Comparison of ENCODE assay signal across 17 cellular contexts in genomic region chr20:34956751-34957472, GRCh38. TPM values are rescaled to one million over a fixed set of nuclear protein-coding genes. Genes with fewer than 3 reads are reported as not detected.
DNase-seq lines count a peak whose midpoint lies in the region; ATAC-seq, FAIRE-seq and TF ChIP-seq lines count a peak whose summit lies in the region.
"Had no signal": no experiment of that assay in that cellular context is flagged by ENCODE, and none has a peak within 500 bp of the region (broad histone marks: within the 10 kb centered on the region; RNA-seq: fewer than 3 reads in every experiment).

No MANE protein-coding gene starts in this region.

- H3K27ac ChIP-seq in H9 (ENCODE audit: insufficient read length, low read depth, low read length) (no peak overlapping the region), dorsolateral prefrontal cortex (peak overlapping the region in 36 of 59 donors; percentile 4 to 98 (median 94)), neural cell (ENCODE audit: low read length) (peak overlapping the region; percentile 80), pancreas (no peak overlapping the region)

- H3K27ac Mint-ChIP-seq in CD14-positive monocyte = peak overlapping the region in 5 of 7 donors; percentile 3 to 99 (median 72)
- H3K27ac Mint-ChIP-seq in H9 = peak overlapping the region; percentile 57 to 97 (median 95); a peak in 3 of 7 replicates

- no peaks in the 10 kb centered on the region for H3F3A ChIP-seq in neural cell (ENCODE audit: insufficient read depth, low read length, poor library complexity, severe bottlenecking)

- no peak overlapping the region for H4K91ac ChIP-seq in H9 (ENCODE audit: insufficient read length, low read depth, low read length)

- H3K27me3 Mint-ChIP-seq in CD14-positive monocyte (ENCODE audit: low read depth in 3 of 3) (peaks cover 0 to 3% (median 0%) of the 10 kb centered on the region in 3 donors), H9 (ENCODE audit: low read depth) (no peaks in the 10 kb centered on the region; the same call in none of the 2 replicates)
- H3K27me3 Mint-ChIP-seq: IgD-negative memory B cell had no signal

- H3K79me1 ChIP-seq in H9 (ENCODE audit: insufficient read depth, low read depth, low read length, poor library complexity, severe bottlenecking) = no peaks in the 10 kb centered on the region

- H3K4me1 Mint-ChIP-seq in CD14-positive monocyte (peaks cover 21% of the 10 kb centered on the region), H9 (peaks cover 45 to 48% of the 10 kb centered on the region in 2 experiments)

- TF ChIP-seq RAD21 in neural cell (conservative IDR thresholded peaks at IDR 0.05) = no peak

- no peaks in the 10 kb centered on the region for H3K27me3 ChIP-seq in H9 (ENCODE audit: insufficient read depth, low read length)
- no peaks in the 10 kb centered on the region for H3K27me3 ChIP-seq in dorsolateral prefrontal cortex
- no peaks in the 10 kb centered on the region for H3K27me3 ChIP-seq in neural cell (ENCODE audit: insufficient read depth, low read depth, low read length)
- H3K27me3 ChIP-seq in pancreas = no peaks in the 10 kb centered on the region

- peaks cover 0 to 3% (median 0%) of the 10 kb centered on the region in 7 donors for H3K9me3 Mint-ChIP-seq in CD14-positive monocyte
- H3K9me3 Mint-ChIP-seq in H9 = no peaks in the 10 kb centered on the region; a peak in 1 of 5 replicates
- H3K9me3 Mint-ChIP-seq: IgD-negative memory B cell had no signal

- H3K36me3 ChIP-seq in neural cell (ENCODE audit: insufficient read depth, low read length) = no peaks in the 10 kb centered on the region
- H3K36me3 ChIP-seq in pancreas = no peaks in the 10 kb centered on the region
- H3K36me3 ChIP-seq: thoracic aorta had no signal

- H2BK20ac ChIP-seq in H9 (ENCODE audit: low read depth, low read length, poor library complexity, severe bottlenecking) = no peak overlapping the region

- H4K20me1 ChIP-seq in H9 (ENCODE audit: control insufficient read depth, insufficient read depth, insufficient read length) = no peaks in the 10 kb centered on the region
- no peaks in the 10 kb centered on the region for H4K20me1 ChIP-seq in neural cell (ENCODE audit: insufficient read depth)

- no peak overlapping the region for H3K4ac ChIP-seq in H9 (ENCODE audit: low read depth, low read length)

- H3K4me2 ChIP-seq in H9 (ENCODE audit: insufficient read depth, insufficient read length, low read length) (no peak overlapping the region), neural cell (ENCODE audit: low read length) (no peak overlapping the region)

- no peaks in the 10 kb centered on the region for H3K79me2 ChIP-seq in H9 (ENCODE audit: insufficient read depth, low read length)
- no peaks in the 10 kb centered on the region for H3K79me2 ChIP-seq in neural cell (replicated peaks; ENCODE audit: insufficient read depth, low read length)

- no peak overlapping the region for H3T11ph ChIP-seq in H9 (ENCODE audit: low read length)

- no peak overlapping the region for H2BK5ac ChIP-seq in H9 (ENCODE audit: insufficient read length, low read length)

- TF ChIP-seq EP300 in neural cell (conservative IDR thresholded peaks at IDR 0.05; ENCODE audit: poor library complexity, severe bottlenecking) = no peak

- ATAC-seq in pancreas = no peak

- H4K8ac ChIP-seq in H9 (replicated peaks; ENCODE audit: insufficient read length, low read depth, low read length) = no peak overlapping the region

- peak overlapping the region in 1 of 2 donors; percentile 3 for H3K4me3 Mint-ChIP-seq in CD14-positive monocyte
- H3K4me3 Mint-ChIP-seq in H9 = peak overlapping the region in 1 of 2 experiments; percentile 2; a peak in 2 of 5 replicates

- H3K4me3 ChIP-seq in dorsolateral prefrontal cortex (peak overlapping the region in 19 of 59 donors; percentile 59 to 92 (median 81)), neural cell (ENCODE audit: low read length) (no peak overlapping the region), pancreas (no peak overlapping the region)

- H4K5ac ChIP-seq in H9 (ENCODE audit: insufficient read length, low read depth, low read length) = no peak overlapping the region

- H3K9me2 ChIP-seq in neural cell (ENCODE audit: insufficient read depth, low read length) = no peaks in the 10 kb centered on the region

- H2AFZ ChIP-seq in H9 (ENCODE audit: low read length) (no peak overlapping the region), neural cell (ENCODE audit: low read depth, low read length) (no peak overlapping the region)

- no peak overlapping the region for H3K18ac ChIP-seq in H9 (ENCODE audit: insufficient read length, low read depth, low read length)

- no peak overlapping the region for H2AK5ac ChIP-seq in H9 (ENCODE audit: insufficient read length, low read length)

- no peak for DNase-seq in CD14-positive monocyte (ENCODE audit: low spot score)
- no peak for DNase-seq in H9
- peak in 1 of 10 donors; percentile 9 for DNase-seq in dorsolateral prefrontal cortex
- DNase-seq in NCI-H1436 (lab: John Stamatoyannopoulos, UW) = no peak
- DNase-seq in Kasumi-1 (lab: John Stamatoyannopoulos, UW) = no peak
- DNase-seq in pancreas = no peak
- no peak for DNase-seq in DMS 273 (lab: John Stamatoyannopoulos, UW; ENCODE audit: unreplicated experiment)
- DNase-seq: AML-193; NCI-H1092 treated with DMSO at 0.1 percent for 48 hours; stimulated activated CD4-positive, alpha-beta T cell treated with anti-CD3 and anti-CD28 coated beads, Interleukin-15, amount 100 ng/mL, for 24 hours had no signal

- intact Hi-C loops in CD14-positive monocyte (cut with micrococcal nuclease) = loop anchor here in 1 of 2 donors (5.0 to 10.0 kb wide), 3 partner anchors 65 to 138 kb away; partner anchors contain the start of genes NCOA6 and TRPC4AP
- intact Hi-C loops in dorsolateral prefrontal cortex (cut with DNase I) = loop anchor here (5.0 kb wide), 2 partner anchors 35 to 135 kb away; partner anchors contain the start of gene TRPC4AP (in 1 of the 2)
- intact Hi-C loops in pancreas (cut with DNase I) = loop anchor here in 2 of 3 donors (2.0 to 10.0 kb wide), 2 partner anchors 82 kb away; partner anchors contain the start of genes ACSS2 (in 1 of the 2) and GGT7 (in 1 of the 2)

- H3K36me3 Mint-ChIP-seq in CD14-positive monocyte (no peaks in the 10 kb centered on the region), H9 (ENCODE audit: insufficient read depth in 1 of 3, low read depth in 3 of 3) (0 out of 7 replicates have a peak, but pooled peaks cover 0 to 1% (median 0%) of the 10 kb centered on the region in 3 experiments)
- H3K36me3 Mint-ChIP-seq: IgD-negative memory B cell had no signal

- H3K23ac ChIP-seq in H9 (ENCODE audit: insufficient read length, low read depth, low read length) = no peak overlapping the region

- no peak overlapping the region for H3K14ac ChIP-seq in H9 (ENCODE audit: insufficient read depth, low read length)

- H3K9ac ChIP-seq in H9 (ENCODE audit: extremely low read depth, insufficient read length, low read length) = no peak overlapping the region
- peak overlapping the region; percentile 77 for H3K9ac ChIP-seq in neural cell (ENCODE audit: low read length)

- no peak overlapping the region for H3K56ac ChIP-seq in H9 (ENCODE audit: insufficient read length, low read depth, low read length)

- H3K4me1 ChIP-seq in H9 (ENCODE audit: insufficient read depth, low read length) (no peaks in the 10 kb centered on the region), pancreas (peaks cover 0 to 4% (median 0%) of the 10 kb centered on the region in 3 donors)

- H2BK15ac ChIP-seq in H9 (ENCODE audit: low read depth, low read length) = no peak overlapping the region

- peaks cover 5% of the 10 kb centered on the region for H3K23me2 ChIP-seq in H9 (ENCODE audit: insufficient read length, low read depth, low read length, poor library complexity, severe bottlenecking)

- TF ChIP-seq CTCF in CD14-positive monocyte (IDR thresholded peaks at IDR 0.05) (no peak), H9 (conservative IDR thresholded peaks at IDR 0.05) (no peak), dorsolateral prefrontal cortex (IDR thresholded peaks at IDR 0.05 in 54 of 56, conservative IDR thresholded peaks at IDR 0.05 in 2 of 56; ENCODE audit: low read depth in 1 of 56, partially characterized antibody in 56 of 56) (no peak), neural cell (IDR thresholded peaks at IDR 0.05; ENCODE audit: poor library complexity, severe bottlenecking) (no peak), pancreas (IDR thresholded peaks at IDR 0.05) (no peak)

- H3K9me3 ChIP-seq in H9 (ENCODE audit: control insufficient read depth, low read depth, low read length) (no peaks in the 10 kb centered on the region), neural cell (ENCODE audit: low read length) (no peaks in the 10 kb centered on the region), pancreas (no peaks in the 10 kb centered on the region)
- H3K9me3 ChIP-seq: thoracic aorta had no signal

- no peak overlapping the region for H2BK12ac ChIP-seq in H9 (ENCODE audit: insufficient read length, low read depth, low read length)

- H2BK120ac ChIP-seq in H9 (ENCODE audit: low read depth, low read length, poor library complexity, severe bottlenecking) = no peak overlapping the region

- WGBS in H9 (ENCODE audit: extremely low coverage, insufficient read length, low lambda C conversion rate) = no CpG with 5 or more reads among the region's 21 CpGs
- WGBS in pancreas, 2 donors = 83 to 90% methylated on average over 21 of the region's 21 CpGs

- no peak for FAIRE-seq in pancreas (lab: Jason Lieb, UNC)
- FAIRE-seq: colon, GM12891, TTC549 had no signal

TF ChIP-seq in neural cell, 6 proteins besides CTCF, POLR2A, EP300 and RAD21 (continues in another document):
- TF ChIP-seq POLR2AphosphoS5 (IDR thresholded peaks at IDR 0.05) = no peak

RNA-seq across cellular contexts. Expression of gene MYH7B, which starts 1.2 kb away (rescaled TPM):
- polyA plus RNA-seq in CD14-positive monocyte = not detected
- 0.22 and 0.42 TPM in 2 replicates for total RNA-seq in H9 (2021)
- total RNA-seq in dorsolateral prefrontal cortex = 10 to 100 TPM in 118 of 120 experiments, 1 to 10 TPM in 2; 8.0 to 38.2 (median 21.1) TPM
- 0.18 TPM in 1 of 2 replicates, not detected in the other for polyA plus RNA-seq in neural cell
- 0.23 TPM in 1 of 2 replicates, not detected in the other for polyA minus RNA-seq in neural cell
- total RNA-seq in pancreas = under 1 TPM; 0.09 to 0.72 (median 0.27) TPM
- 1 to 10 TPM; 1.9 to 2.3 TPM for polyA plus RNA-seq in pancreas
- total RNA-seq: Daoy had no signal

RNA-seq across cellular contexts. Expression of gene GSS, which starts 1.3 kb away (rescaled TPM):
- polyA plus RNA-seq in CD14-positive monocyte = 10 to 100 TPM; 30.4 to 34.0 TPM
- total RNA-seq in H9 (2021) = 48.5 and 53.0 TPM in 2 replicates
- total RNA-seq in dorsolateral prefrontal cortex = 10 to 100 TPM; 16.3 to 49.2 (median 35.7) TPM
- polyA plus RNA-seq in neural cell = 152 and 173 TPM in 2 replicates
- polyA minus RNA-seq in neural cell = 60.4 and 61.6 TPM in 2 replicates
- 10 to 100 TPM in 4 of 6 donors, 1 to 10 TPM in 2; 6.7 to 17.9 (median 10.7) TPM for total RNA-seq in pancreas
- polyA plus RNA-seq in pancreas = 10 to 100 TPM; 28.7 to 32.2 TPM

Comparison
In these comparisons a context has a peak if more than half of its experiments do, and no peak if none do; other contexts are left out.
1. H3K27ac ChIP-seq: peak in dorsolateral prefrontal cortex (36 of 59) and neural cell (single experiment); none in H9 (single experiment) and pancreas (0 of 4).